ENCODE assay signal across 24 cellular contexts in the genomic region with DNA sequence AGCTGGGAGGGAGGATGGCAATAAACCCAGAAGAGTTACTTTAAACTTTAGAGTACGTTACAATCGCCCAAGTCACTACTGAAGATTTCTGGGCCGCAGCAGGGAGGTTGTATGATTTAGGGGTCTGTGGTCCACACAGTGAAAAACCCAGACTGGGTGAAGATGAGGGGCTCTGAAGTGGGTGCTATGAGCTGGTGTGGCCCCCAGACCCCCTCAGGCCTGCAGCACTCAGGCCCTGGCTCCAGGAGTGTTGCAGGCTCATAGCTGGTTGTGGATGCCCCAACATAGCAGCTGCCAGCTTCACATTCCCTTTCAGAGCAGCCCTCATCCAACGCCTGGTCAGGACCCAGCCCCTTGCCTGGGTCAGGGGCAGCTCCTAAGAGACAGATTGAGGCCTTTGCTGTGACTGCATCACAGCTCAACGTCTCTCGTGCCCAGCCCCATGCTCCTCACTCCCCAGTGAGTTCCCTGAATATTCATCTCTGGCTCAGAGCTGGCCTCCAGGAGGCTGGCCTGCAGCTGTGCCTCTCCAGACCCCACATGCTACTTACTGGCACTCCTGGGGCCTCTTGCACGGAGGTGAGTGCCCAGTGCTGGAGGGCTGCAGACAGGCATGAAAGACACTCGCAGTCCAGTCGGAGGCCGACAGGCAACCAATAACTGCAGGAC.
DNase-seq lines count a peak whose midpoint lies in the region; ATAC-seq and TF ChIP-seq lines count a peak whose summit lies in the region.
"Had no signal": no experiment of that assay in that cellular context is flagged by ENCODE, and none has a peak within 500 bp of the region (broad histone marks: within the 10 kb centered on the region; RNA-seq: fewer than 3 reads in every experiment).

No MANE protein-coding gene starts in this region.

- H3K27ac ChIP-seq in neuronal stem cell (replicated peaks; ENCODE audit: low read length) (no peak overlapping the region), mesendoderm (ENCODE audit: low read depth, low read length) (no peak overlapping the region)
- H3K27ac ChIP-seq: A549; BLaER1 treated with 17β-estradiol and CSF1 and Interleukin-3, amounts not matched to agents 10 nM and 100 nM had no signal

- H3K4me2 ChIP-seq in neuronal stem cell (ENCODE audit: insufficient read depth, low read length, poor library complexity, severe bottlenecking), result no peak overlapping the region
- H3K4me2 ChIP-seq in mesendoderm (ENCODE audit: low read length), result no peak overlapping the region
- H3K4me2 ChIP-seq: A549; BLaER1 treated with 17β-estradiol and CSF1 and Interleukin-3, amounts not matched to agents 10 nM and 100 nM had no signal

- peaks cover 0 to 5% (median 0%) of the 10 kb centered on the region in 3 experiments for H3K27me3 ChIP-seq in neuronal stem cell (ENCODE audit: control insufficient read depth in 3 of 3, insufficient read depth in 3 of 3, low read depth in 1 of 3, low read length in 3 of 3)
- no peaks in the 10 kb centered on the region for H3K27me3 ChIP-seq in mesendoderm (ENCODE audit: insufficient read depth, low read length, poor library complexity)
- H3K27me3 ChIP-seq: BE2C; BLaER1 treated with 17β-estradiol and CSF1 and Interleukin-3, amounts not matched to agents 10 nM and 100 nM had no signal

- peaks cover 0 to 5% of the 10 kb centered on the region in 2 donors for H3K9me3 ChIP-seq in neuronal stem cell (replicated peaks in 1 of 2; ENCODE audit: control insufficient read depth in 2 of 2, insufficient read depth in 1 of 2, low read depth in 1 of 2, low read length in 2 of 2)
- H3K9me3 ChIP-seq: A549, BE2C had no signal

- H3K27me3 Mint-ChIP-seq in stimulated activated naive CD8-positive, alpha-beta T cell treated with anti-CD3 and anti-CD28 coated beads, Interleukin-15, amount 100 ng/mL, for 72 hours, result peaks cover 7% of the 10 kb centered on the region
- H3K27me3 Mint-ChIP-seq in glutamatergic neuron (ENCODE audit: unreplicated experiment), result no peaks in the 10 kb centered on the region
- H3K27me3 Mint-ChIP-seq: CD4-positive, alpha-beta T cell had no signal

- H3K79me1 ChIP-seq in neuronal stem cell (ENCODE audit: low read depth, low read length) (no peaks in the 10 kb centered on the region), mesendoderm (ENCODE audit: low read length) (no peaks in the 10 kb centered on the region)

- no peaks in the 10 kb centered on the region for H3K4me1 Mint-ChIP-seq in stimulated activated naive CD8-positive, alpha-beta T cell treated with anti-CD3 and anti-CD28 coated beads, Interleukin-15, amount 100 ng/mL, for 72 hours
- peaks cover 7% of the 10 kb centered on the region for H3K4me1 Mint-ChIP-seq in glutamatergic neuron (ENCODE audit: low read depth, unreplicated experiment)
- H3K4me1 Mint-ChIP-seq: CD14-positive monocyte; CD8-positive, alpha-beta memory T cell had no signal

- ATAC-seq in stimulated activated naive CD8-positive, alpha-beta T cell treated with anti-CD3 and anti-CD28 coated beads, Interleukin-15, amount 100 ng/mL, for 72 hours, result peak; percentile 5
- ATAC-seq in stimulated activated naive CD8-positive, alpha-beta T cell treated with anti-CD3 and anti-CD28 coated beads, Interleukin-15, Interleukin-2, amounts not matched to agents 100 U/mL and 50 U/mL, for 24 hours, result no peak
- ATAC-seq: A549, GM12878, HCT116 had no signal

- H3K79me2 ChIP-seq in mesendoderm (ENCODE audit: control insufficient read depth, insufficient read depth, low read length), result no peaks in the 10 kb centered on the region

- peak overlapping the region; percentile 72 for H3K14ac ChIP-seq in neuronal stem cell (ENCODE audit: low read length)

- H3K36me3 Mint-ChIP-seq in glutamatergic neuron (ENCODE audit: unreplicated experiment), result no peaks in the 10 kb centered on the region
- H3K36me3 Mint-ChIP-seq: CD14-positive monocyte; CD8-positive, alpha-beta memory T cell had no signal

- no peak overlapping the region for H3K23ac ChIP-seq in neuronal stem cell (ENCODE audit: low read depth, low read length, poor library complexity)
- no peak overlapping the region for H3K23ac ChIP-seq in mesendoderm (ENCODE audit: low read length)

- no peaks in the 10 kb centered on the region for H3K36me3 ChIP-seq in neuronal stem cell (replicated peaks in 1 of 2; ENCODE audit: control insufficient read depth in 2 of 2, insufficient read depth in 2 of 2, low read length in 2 of 2)
- H3K36me3 ChIP-seq in mesendoderm (ENCODE audit: control insufficient read depth, insufficient read depth, low read length), result no peaks in the 10 kb centered on the region
- H3K36me3 ChIP-seq: BE2C; BLaER1 treated with 17β-estradiol and CSF1 and Interleukin-3, amounts not matched to agents 10 nM and 100 nM had no signal

- H3K4me3 ChIP-seq in neuronal stem cell (ENCODE audit: low read length in 2 of 2) (no peak overlapping the region), mesendoderm (ENCODE audit: low read length) (no peak overlapping the region)
- H3K4me3 ChIP-seq: A549; BLaER1 treated with 17β-estradiol and CSF1 and Interleukin-3, amounts not matched to agents 10 nM and 100 nM; GM12878 had no signal

- H3K18ac ChIP-seq in neuronal stem cell (ENCODE audit: low read length) (peak overlapping the region; percentile 77), mesendoderm (ENCODE audit: low read length) (no peak overlapping the region)

- H2BK5ac ChIP-seq in neuronal stem cell (ENCODE audit: low read length), result no peak overlapping the region
- H2BK5ac ChIP-seq in mesendoderm (ENCODE audit: low read length), result no peak overlapping the region

- no peak overlapping the region for H2AFZ ChIP-seq in neuronal stem cell (ENCODE audit: low read length)

- H3K56ac ChIP-seq in mesendoderm (ENCODE audit: low read length), result no peak overlapping the region

- no peak overlapping the region for H3K4me3 Mint-ChIP-seq in stimulated activated naive CD8-positive, alpha-beta T cell treated with anti-CD3 and anti-CD28 coated beads, Interleukin-15, amount 100 ng/mL, for 72 hours
- H3K4me3 Mint-ChIP-seq in glutamatergic neuron (ENCODE audit: unreplicated experiment), result no peak overlapping the region
- H3K4me3 Mint-ChIP-seq: CD14-positive monocyte; CD4-positive, alpha-beta T cell; CD8-positive, alpha-beta memory T cell; H9 had no signal

- H3K4me1 ChIP-seq in neuronal stem cell (ENCODE audit: control insufficient read depth in 2 of 2, insufficient read depth in 1 of 2, low read depth in 1 of 2, low read length in 2 of 2) (no peaks in the 10 kb centered on the region), mesendoderm (ENCODE audit: control insufficient read depth, low read depth, low read length) (no peaks in the 10 kb centered on the region)
- H3K4me1 ChIP-seq: A549; BLaER1 treated with 17β-estradiol and CSF1 and Interleukin-3, amounts not matched to agents 10 nM and 100 nM had no signal

- no peak overlapping the region for H2BK12ac ChIP-seq in neuronal stem cell (ENCODE audit: low read length)

- no CpG with 5 or more reads among the region's 10 CpGs for WGBS in neuronal stem cell (ENCODE audit: extremely low coverage in 2 of 2, insufficient read length in 2 of 2, insufficient replicate concordance in 1 of 2), 2 donors
- no CpG with 5 or more reads among the region's 10 CpGs for WGBS in mesendoderm (ENCODE audit: extremely low coverage, insufficient coverage, low lambda C conversion rate)

- H2BK15ac ChIP-seq in neuronal stem cell (ENCODE audit: low read length) (peak overlapping the region; percentile 56), mesendoderm (replicated peaks; ENCODE audit: low read depth) (no peak overlapping the region)

- no peak overlapping the region for H4K91ac ChIP-seq in neuronal stem cell (ENCODE audit: low read depth, low read length, poor library complexity)

- H3K9ac ChIP-seq in neuronal stem cell (ENCODE audit: low read depth, low read length, poor library complexity), result peak overlapping the region; percentile 46
- H3K9ac ChIP-seq in mesendoderm (ENCODE audit: low read length), result no peak overlapping the region
- H3K9ac ChIP-seq: BLaER1 treated with 17β-estradiol and CSF1 and Interleukin-3, amounts not matched to agents 10 nM and 100 nM had no signal

- H4K5ac ChIP-seq in mesendoderm (ENCODE audit: low read length), result no peak overlapping the region

- H4K8ac ChIP-seq in neuronal stem cell (ENCODE audit: low read depth, low read length) (no peak overlapping the region), mesendoderm (ENCODE audit: low read depth, low read length) (no peak overlapping the region)

- TF ChIP-seq CTCF in glutamatergic neuron (IDR thresholded peaks at IDR 0.05; ENCODE audit: partially characterized antibody, unreplicated experiment), result no peak

- H3K4ac ChIP-seq in neuronal stem cell (ENCODE audit: low read length) (no peak overlapping the region), mesendoderm (ENCODE audit: low read depth, low read length) (no peak overlapping the region)

- peak overlapping the region; percentile 49 for H2AK5ac ChIP-seq in neuronal stem cell (ENCODE audit: low read depth, low read length)
- no peak overlapping the region for H2AK5ac ChIP-seq in mesendoderm (ENCODE audit: low read length)

- no peak for DNase-seq in stimulated activated naive CD8-positive, alpha-beta T cell treated with anti-CD3 and anti-CD28 coated beads, Interleukin-15, amount 100 ng/mL, for 72 hours
- DNase-seq in stimulated activated naive CD8-positive, alpha-beta T cell treated with anti-CD3 and anti-CD28 coated beads, Interleukin-15, Interleukin-2, amounts not matched to agents 100 U/mL and 50 U/mL, for 24 hours, result no peak
- peak; percentile 27 for DNase-seq in glutamatergic neuron
- DNase-seq in neuronal stem cell (ENCODE audit: low spot score), result no peak
- no peak for DNase-seq in NCI-H1694 treated with DMSO at 0.1 percent for 48 hours (lab: John Stamatoyannopoulos, UW)
- no peak for DNase-seq in NCI-H524 (lab: John Stamatoyannopoulos, UW)
- DNase-seq in mesendoderm, result no peak
- DNase-seq: 8988T; ACHN; AML-193; BE2C; CD4-positive, alpha-beta T cell; CD8-positive, alpha-beta memory T cell; DMS 273 treated with DMSO at 0.1 percent for 48 hours; DMS79; EL; GDM1; GOT3; H9 had no signal

- H2BK120ac ChIP-seq in neuronal stem cell (ENCODE audit: low read depth, low read length) (no peak overlapping the region), mesendoderm (ENCODE audit: low read depth, low read length) (no peak overlapping the region)

- H3K9me3 Mint-ChIP-seq in stimulated activated naive CD8-positive, alpha-beta T cell treated with anti-CD3 and anti-CD28 coated beads, Interleukin-15, amount 100 ng/mL, for 72 hours, result peaks cover 4 to 8% of the 10 kb centered on the region in 2 donors
- H3K9me3 Mint-ChIP-seq in glutamatergic neuron (ENCODE audit: unreplicated experiment), result peaks cover 7% of the 10 kb centered on the region

- no peak overlapping the region for H3K27ac Mint-ChIP-seq in stimulated activated naive CD8-positive, alpha-beta T cell treated with anti-CD3 and anti-CD28 coated beads, Interleukin-15, amount 100 ng/mL, for 72 hours
- peak overlapping the region; percentile 28 for H3K27ac Mint-ChIP-seq in glutamatergic neuron (ENCODE audit: unreplicated experiment)
- H3K27ac Mint-ChIP-seq: CD14-positive monocyte; CD4-positive, alpha-beta T cell; CD8-positive, alpha-beta memory T cell had no signal
